8 cellular contexts compared by ENCODE assay signal in the genomic region with DNA sequence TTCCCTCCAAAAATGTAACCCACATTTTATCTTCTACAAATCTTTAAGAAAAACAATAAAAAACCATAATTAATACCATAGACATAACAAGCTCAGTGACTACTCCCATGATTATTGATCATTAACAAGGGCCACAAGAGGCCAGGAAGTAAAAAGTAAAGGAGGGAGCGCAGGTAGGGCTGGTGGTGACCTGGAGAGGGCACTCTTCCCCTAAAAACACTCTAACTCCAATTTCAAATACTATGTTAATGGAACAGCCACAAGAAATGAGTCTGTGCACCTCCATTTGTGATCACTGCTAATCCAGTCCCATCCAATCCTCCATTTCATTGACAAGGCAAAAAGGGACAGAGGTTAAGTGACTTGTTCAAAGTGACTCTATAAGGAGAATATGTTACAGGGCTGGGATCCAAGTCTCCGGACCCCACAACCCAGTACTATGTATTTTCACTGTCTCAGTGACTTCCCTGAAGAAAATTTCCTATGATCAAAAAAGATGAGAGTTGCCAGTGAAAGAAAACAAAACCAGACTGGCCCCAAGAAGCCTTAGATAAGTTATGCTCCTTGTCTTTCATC. TPM values are rescaled to one million over a fixed set of nuclear protein-coding genes. Genes with fewer than 3 reads are reported as not detected.
DNase-seq lines count a peak whose midpoint lies in the region; ATAC-seq, FAIRE-seq and TF ChIP-seq lines count a peak whose summit lies in the region.

No MANE protein-coding gene starts in this region.

- peak; percentile 62 for ATAC-seq in GM21529 (IDR thresholded peaks at IDR 0.05; ENCODE audit: unreplicated experiment)
- ATAC-seq in lower lobe of right lung: peak; percentile 56 to 77
- ATAC-seq in HG03439 (IDR thresholded peaks at IDR 0.05; ENCODE audit: unreplicated experiment): no peak
- no peak for ATAC-seq in HG02973 (IDR thresholded peaks at IDR 0.05; ENCODE audit: unreplicated experiment)

- peak; percentile 63 for TF ChIP-seq CTCF in D721Med (IDR thresholded peaks at IDR 0.05; ENCODE audit: insufficient read depth, missing control alignments)
- TF ChIP-seq CTCF in lower lobe of right lung (IDR thresholded peaks at IDR 0.05): peak; percentile 55

- H3K9me3 ChIP-seq in lower lobe of right lung: no peaks in the 10 kb centered on the region

- intact Hi-C loops in lower lobe of right lung (cut with DNase I): no loop called here

- H3K4me3 ChIP-seq in lower lobe of right lung: no peak overlapping the region

- no peaks in the 10 kb centered on the region for H3K4me1 ChIP-seq in lower lobe of right lung

- no peak for DNase-seq in D721Med (ENCODE audit: insufficient read length, low spot score)
- peak; percentile 7 for DNase-seq in NCI-H748 (lab: John Stamatoyannopoulos, UW; ENCODE audit: unreplicated experiment)
- peak; percentile 49 for DNase-seq in astrocyte of the hippocampus (ENCODE audit: low read depth, low spot score)
- DNase-seq in lower lobe of right lung: no peak
- DNase-seq in substantia nigra (lab: John Stamatoyannopoulos, UW): no peak

- H3K36me3 ChIP-seq in lower lobe of right lung: peaks cover 57% of the 10 kb centered on the region

- H3K27ac ChIP-seq in lower lobe of right lung (no peak overlapping the region), substantia nigra (ENCODE audit: low read depth, low read length, poor library complexity, severe bottlenecking) (no peak overlapping the region)

- no peaks in the 10 kb centered on the region for H3K27me3 ChIP-seq in lower lobe of right lung (ENCODE audit: low read depth)

- FAIRE-seq in D721Med (lab: Jason Lieb, UNC): no peak

RNA-seq across cellular contexts. Expression of a gene that starts 41.2 kb away (rescaled TPM):
- total RNA-seq in lower lobe of right lung: 35.7 TPM

Comparison
In these comparisons a context has a peak if more than half of its experiments do, and no peak if none do; other contexts are left out.
1. DNase-seq: peak in NCI-H748 (single experiment) and astrocyte of the hippocampus (single experiment); none in D721Med (single experiment), lower lobe of right lung (single experiment) and substantia nigra (0 of 49).
2. ATAC-seq: peak in GM21529 (single experiment) and lower lobe of right lung (2 of 2); none in HG03439 (single experiment) and HG02973 (single experiment).